In the genomic region with DNA sequence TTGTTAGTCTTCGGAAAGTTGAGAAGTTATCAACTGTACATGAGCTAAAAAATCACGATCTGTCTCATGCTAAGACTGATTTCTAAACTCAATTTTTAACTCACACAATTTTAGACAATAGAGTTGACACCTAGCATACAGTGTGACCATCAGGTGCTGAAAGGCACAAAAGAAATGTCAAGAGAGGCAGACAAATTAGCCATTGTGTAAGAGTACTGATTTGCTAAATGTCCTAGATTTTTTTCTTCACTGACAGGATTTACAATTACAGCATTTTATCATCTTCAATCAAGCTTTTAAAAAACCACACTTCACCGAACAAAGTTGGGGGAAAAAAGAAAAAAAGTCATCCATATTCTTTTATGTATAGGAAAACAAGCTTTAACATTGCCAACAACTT, we compare ENCODE assay signal across 1 cellular context.
TF ChIP-seq lines count a peak whose summit lies in the region.

No MANE protein-coding gene starts in this region.

TF ChIP-seq in GM23338, 12 proteins besides CTCF, POLR2A, EP300 and RAD21 (continued from another document):
- TF ChIP-seq, protein P1, sequence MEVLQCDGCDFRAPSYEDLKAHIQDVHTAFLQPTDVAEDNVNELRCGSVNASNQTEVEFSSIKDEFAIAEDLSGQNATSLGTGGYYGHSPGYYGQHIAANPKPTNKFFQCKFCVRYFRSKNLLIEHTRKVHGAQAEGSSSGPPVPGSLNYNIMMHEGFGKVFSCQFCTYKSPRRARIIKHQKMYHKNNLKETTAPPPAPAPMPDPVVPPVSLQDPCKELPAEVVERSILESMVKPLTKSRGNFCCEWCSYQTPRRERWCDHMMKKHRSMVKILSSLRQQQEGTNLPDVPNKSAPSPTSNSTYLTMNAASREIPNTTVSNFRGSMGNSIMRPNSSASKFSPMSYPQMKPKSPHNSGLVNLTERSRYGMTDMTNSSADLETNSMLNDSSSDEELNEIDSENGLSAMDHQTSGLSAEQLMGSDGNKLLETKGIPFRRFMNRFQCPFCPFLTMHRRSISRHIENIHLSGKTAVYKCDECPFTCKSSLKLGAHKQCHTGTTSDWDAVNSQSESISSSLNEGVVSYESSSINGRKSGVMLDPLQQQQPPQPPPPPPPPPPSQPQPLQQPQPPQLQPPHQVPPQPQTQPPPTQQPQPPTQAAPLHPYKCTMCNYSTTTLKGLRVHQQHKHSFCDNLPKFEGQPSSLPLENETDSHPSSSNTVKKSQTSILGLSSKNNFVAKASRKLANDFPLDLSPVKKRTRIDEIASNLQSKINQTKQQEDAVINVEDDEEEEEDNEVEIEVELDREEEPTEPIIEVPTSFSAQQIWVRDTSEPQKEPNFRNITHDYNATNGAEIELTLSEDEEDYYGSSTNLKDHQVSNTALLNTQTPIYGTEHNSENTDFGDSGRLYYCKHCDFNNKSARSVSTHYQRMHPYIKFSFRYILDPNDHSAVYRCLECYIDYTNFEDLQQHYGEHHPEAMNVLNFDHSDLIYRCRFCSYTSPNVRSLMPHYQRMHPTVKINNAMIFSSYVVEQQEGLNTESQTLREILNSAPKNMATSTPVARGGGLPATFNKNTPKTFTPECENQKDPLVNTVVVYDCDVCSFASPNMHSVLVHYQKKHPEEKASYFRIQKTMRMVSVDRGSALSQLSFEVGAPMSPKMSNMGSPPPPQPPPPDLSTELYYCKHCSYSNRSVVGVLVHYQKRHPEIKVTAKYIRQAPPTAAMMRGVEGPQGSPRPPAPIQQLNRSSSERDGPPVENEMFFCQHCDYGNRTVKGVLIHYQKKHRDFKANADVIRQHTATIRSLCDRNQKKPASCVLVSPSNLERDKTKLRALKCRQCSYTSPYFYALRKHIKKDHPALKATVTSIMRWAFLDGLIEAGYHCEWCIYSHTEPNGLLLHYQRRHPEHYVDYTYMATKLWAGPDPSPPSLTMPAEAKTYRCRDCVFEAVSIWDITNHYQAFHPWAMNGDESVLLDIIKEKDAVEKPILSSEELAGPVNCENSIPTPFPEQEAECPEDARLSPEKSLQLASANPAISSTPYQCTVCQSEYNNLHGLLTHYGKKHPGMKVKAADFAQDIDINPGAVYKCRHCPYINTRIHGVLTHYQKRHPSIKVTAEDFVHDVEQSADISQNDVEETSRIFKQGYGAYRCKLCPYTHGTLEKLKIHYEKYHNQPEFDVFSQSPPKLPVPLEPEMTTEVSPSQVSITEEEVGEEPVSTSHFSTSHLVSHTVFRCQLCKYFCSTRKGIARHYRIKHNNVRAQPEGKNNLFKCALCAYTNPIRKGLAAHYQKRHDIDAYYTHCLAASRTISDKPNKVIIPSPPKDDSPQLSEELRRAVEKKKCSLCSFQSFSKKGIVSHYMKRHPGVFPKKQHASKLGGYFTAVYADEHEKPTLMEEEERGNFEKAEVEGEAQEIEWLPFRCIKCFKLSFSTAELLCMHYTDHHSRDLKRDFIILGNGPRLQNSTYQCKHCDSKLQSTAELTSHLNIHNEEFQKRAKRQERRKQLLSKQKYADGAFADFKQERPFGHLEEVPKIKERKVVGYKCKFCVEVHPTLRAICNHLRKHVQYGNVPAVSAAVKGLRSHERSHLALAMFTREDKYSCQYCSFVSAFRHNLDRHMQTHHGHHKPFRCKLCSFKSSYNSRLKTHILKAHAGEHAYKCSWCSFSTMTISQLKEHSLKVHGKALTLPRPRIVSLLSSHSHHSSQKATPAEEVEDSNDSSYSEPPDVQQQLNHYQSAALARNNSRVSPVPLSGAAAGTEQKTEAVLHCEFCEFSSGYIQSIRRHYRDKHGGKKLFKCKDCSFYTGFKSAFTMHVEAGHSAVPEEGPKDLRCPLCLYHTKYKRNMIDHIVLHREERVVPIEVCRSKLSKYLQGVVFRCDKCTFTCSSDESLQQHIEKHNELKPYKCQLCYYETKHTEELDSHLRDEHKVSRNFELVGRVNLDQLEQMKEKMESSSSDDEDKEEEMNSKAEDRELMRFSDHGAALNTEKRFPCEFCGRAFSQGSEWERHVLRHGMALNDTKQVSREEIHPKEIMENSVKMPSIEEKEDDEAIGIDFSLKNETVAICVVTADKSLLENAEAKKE (CRISPR knock-in tag; IDR thresholded peaks at IDR 0.05) = no peak
- TF ChIP-seq POLR2AphosphoS5 (IDR thresholded peaks at IDR 0.05; ENCODE audit: low read depth) = no peak
- TF ChIP-seq STAT1 (IDR thresholded peaks at IDR 0.05; ENCODE audit: unreplicated experiment) = no peak
- TF ChIP-seq CREB1 (CRISPR knock-in tag; IDR thresholded peaks at IDR 0.05; ENCODE audit: low read depth) = no peak
